Comparison of ENCODE assay signal across 21 cellular contexts in genomic region chrX:120797201-120797938, GRCh38.
A peak's percentile ranks its signal among the peaks of the same experiment; 100 is the strongest.
DNase-seq lines count a peak whose midpoint lies in the region; ATAC-seq and TF ChIP-seq lines count a peak whose summit lies in the region.
"Had no signal": no experiment of that assay in that cellular context is flagged by ENCODE, and none has a peak within 500 bp of the region (broad histone marks: within the 10 kb centered on the region; RNA-seq: fewer than 3 reads in every experiment).

No MANE protein-coding gene starts in this region.

- H3K27ac ChIP-seq in right cardiac atrium (ENCODE audit: low read length) = peak overlapping the region; percentile 30
- H3K27ac ChIP-seq in tibial nerve = no peak overlapping the region
- H3K27ac ChIP-seq in CD8-positive, alpha-beta T cell (ENCODE audit: low read depth, low read length) = no peak overlapping the region
- H3K27ac ChIP-seq: GM23248 had no signal

- 40% methylated on average over 3 of the region's 3 CpGs for WGBS in right cardiac atrium
- WGBS in tibial nerve, 2 donors = 36 to 56% methylated on average over 3 of the region's 3 CpGs

- POLR2A ChIA-PET in CD8-positive, alpha-beta T cell (lab: Charles Lee) = no interaction called here

- peaks cover 36% of the 10 kb centered on the region for H3K4me1 Mint-ChIP-seq in activated T-helper 1 cell treated with anti-CD3 and anti-CD28 coated beads, Interleukin-12 subunit alpha, Interleukin-12 subunit beta, Interleukin-2, Interleukin-4 antibody, amounts not matched to agents 30 ng/mL and 10 ng/mL and 1 ng/mL, durations not matched to agents 14 hours and 24 hours and 36 hours (ENCODE audit: low read depth)
- peaks cover 46% of the 10 kb centered on the region for H3K4me1 Mint-ChIP-seq in stimulated activated naive CD8-positive, alpha-beta T cell treated with anti-CD3 and anti-CD28 coated beads, Interleukin-15, Interleukin-2, amounts not matched to agents 100 ng/mL and 50 ng/mL, for 24 hours (ENCODE audit: low read depth)
- H3K4me1 Mint-ChIP-seq in Calu3 (ENCODE audit: low read depth, unreplicated experiment) = peaks cover 10% of the 10 kb centered on the region
- H3K4me1 Mint-ChIP-seq in CD8-positive, alpha-beta T cell (ENCODE audit: low read depth) = peaks cover 18% of the 10 kb centered on the region
- H3K4me1 Mint-ChIP-seq: central memory CD8-positive, alpha-beta T cell; endodermal cell; immature natural killer cell; neural crest cell had no signal

- DNase-seq in right cardiac atrium (no peak), Right ventricle myocardium superior (no peak), fibroblast of the aortic adventitia (ENCODE audit: low read depth) (peak; percentile 73), tibial nerve (ENCODE audit: low spot score in 2 of 2) (no peak), Calu3 (no peak)
- DNase-seq in activated T-helper 1 cell treated with anti-CD3 and anti-CD28 coated beads, Interleukin-12 subunit alpha, Interleukin-12 subunit beta, Interleukin-2, Interleukin-4 antibody, amounts not matched to agents 30 ng/mL and 10 ng/mL and 1 ng/mL, durations not matched to agents 14 hours and 24 hours and 36 hours (ENCODE audit: low spot score) = no peak
- no peak for DNase-seq in CD8-positive, alpha-beta T cell
- DNase-seq: activated CD4-positive, alpha-beta T cell treated with anti-CD3 and anti-CD28 coated beads for 48 hours; activated effector memory CD4-positive, alpha-beta T cell treated with anti-CD3 and anti-CD28 coated beads, Interleukin-2, amount 50 U/mL, for 16 hours; BE2C; DMS79; endodermal cell; GM23248; immature natural killer cell; Karpas-422; mesendoderm; NCI-H1417 treated with DMSO at 0.1 percent for 48 hours had no signal

- H3K27me3 ChIP-seq in right cardiac atrium (ENCODE audit: control insufficient read depth, insufficient read depth) (no peaks in the 10 kb centered on the region), tibial nerve (no peaks in the 10 kb centered on the region)
- H3K27me3 ChIP-seq in CD8-positive, alpha-beta T cell (ENCODE audit: insufficient read depth, low read length) = no peaks in the 10 kb centered on the region
- H3K27me3 ChIP-seq: BE2C, right atrium auricular region had no signal

- H3K9me3 Mint-ChIP-seq in activated T-helper 1 cell treated with anti-CD3 and anti-CD28 coated beads, Interleukin-12 subunit alpha, Interleukin-12 subunit beta, Interleukin-2, Interleukin-4 antibody, amounts not matched to agents 30 ng/mL and 10 ng/mL and 1 ng/mL, durations not matched to agents 14 hours and 24 hours and 36 hours = no peaks in the 10 kb centered on the region
- no peaks in the 10 kb centered on the region for H3K9me3 Mint-ChIP-seq in stimulated activated naive CD8-positive, alpha-beta T cell treated with anti-CD3 and anti-CD28 coated beads, Interleukin-15, Interleukin-2, amounts not matched to agents 100 ng/mL and 50 ng/mL, for 24 hours
- no peaks in the 10 kb centered on the region for H3K9me3 Mint-ChIP-seq in Calu3 (ENCODE audit: low read depth, unreplicated experiment)
- no peaks in the 10 kb centered on the region for H3K9me3 Mint-ChIP-seq in CD8-positive, alpha-beta T cell
- H3K9me3 Mint-ChIP-seq: central memory CD8-positive, alpha-beta T cell had no signal

- intact Hi-C loops in right cardiac atrium (cut with DNase I) (no loop called here), Right ventricle myocardium superior (cut with DNase I) (no loop called here), Calu3 (cut with micrococcal nuclease; ENCODE audit: unreplicated experiment) (loop anchor here (10.0 kb wide), 1 partner anchor 447 kb away; no protein-coding TSS in a partner anchor)
- intact Hi-C loops in activated T-helper 1 cell treated with anti-CD3 and anti-CD28 coated beads, Interleukin-12 subunit alpha, Interleukin-12 subunit beta, Interleukin-2, Interleukin-4 antibody, amounts not matched to agents 30 ng/mL and 10 ng/mL and 1 ng/mL, durations not matched to agents 14 hours and 24 hours and 36 hours (cut with micrococcal nuclease) = loop anchor here (1.0 to 10.0 kb wide), 4 partner anchors 364 to 707 kb away; no protein-coding TSS in a partner anchor
- intact Hi-C loops in CD8-positive, alpha-beta T cell (cut with DNase I, micrococcal nuclease) = no loop called here

- H3K36me3 ChIP-seq in tibial nerve = no peaks in the 10 kb centered on the region
- no peaks in the 10 kb centered on the region for H3K36me3 ChIP-seq in CD8-positive, alpha-beta T cell (ENCODE audit: insufficient read depth, low read length)
- H3K36me3 ChIP-seq: BE2C, right atrium auricular region had no signal

- H3K4me3 ChIP-seq in right cardiac atrium (ENCODE audit: low read length) = no peak overlapping the region
- H3K4me3 ChIP-seq in fibroblast of the aortic adventitia (ENCODE audit: low read depth, low read length) = no peak overlapping the region
- no peak overlapping the region for H3K4me3 ChIP-seq in tibial nerve
- H3K4me3 ChIP-seq in CD8-positive, alpha-beta T cell (ENCODE audit: low read depth, low read length) = no peak overlapping the region
- H3K4me3 ChIP-seq: GM23248, right atrium auricular region had no signal

- H3K9me3 ChIP-seq in right cardiac atrium (ENCODE audit: control insufficient read depth, low read length) = no peaks in the 10 kb centered on the region
- no peaks in the 10 kb centered on the region for H3K9me3 ChIP-seq in tibial nerve
- H3K9me3 ChIP-seq in CD8-positive, alpha-beta T cell (ENCODE audit: low read length) = no peaks in the 10 kb centered on the region
- H3K9me3 ChIP-seq: BE2C, right atrium auricular region had no signal

- TF ChIP-seq EP300 in tibial nerve (IDR thresholded peaks at IDR 0.05) = no peak

- H3K27ac Mint-ChIP-seq in activated T-helper 1 cell treated with anti-CD3 and anti-CD28 coated beads, Interleukin-12 subunit alpha, Interleukin-12 subunit beta, Interleukin-2, Interleukin-4 antibody, amounts not matched to agents 30 ng/mL and 10 ng/mL and 1 ng/mL, durations not matched to agents 14 hours and 24 hours and 36 hours = peak overlapping the region; percentile 85
- H3K27ac Mint-ChIP-seq in stimulated activated naive CD8-positive, alpha-beta T cell treated with anti-CD3 and anti-CD28 coated beads, Interleukin-15, Interleukin-2, amounts not matched to agents 100 ng/mL and 50 ng/mL, for 24 hours = peak overlapping the region; percentile 89
- no peak overlapping the region for H3K27ac Mint-ChIP-seq in Calu3 (ENCODE audit: unreplicated experiment)
- H3K27ac Mint-ChIP-seq in CD8-positive, alpha-beta T cell = no peak overlapping the region
- H3K27ac Mint-ChIP-seq: endodermal cell, immature natural killer cell had no signal

- peaks cover 1% of the 10 kb centered on the region for H3K36me3 Mint-ChIP-seq in activated T-helper 1 cell treated with anti-CD3 and anti-CD28 coated beads, Interleukin-12 subunit alpha, Interleukin-12 subunit beta, Interleukin-2, Interleukin-4 antibody, amounts not matched to agents 30 ng/mL and 10 ng/mL and 1 ng/mL, durations not matched to agents 14 hours and 24 hours and 36 hours (ENCODE audit: low read depth)
- no peaks in the 10 kb centered on the region for H3K36me3 Mint-ChIP-seq in stimulated activated naive CD8-positive, alpha-beta T cell treated with anti-CD3 and anti-CD28 coated beads, Interleukin-15, Interleukin-2, amounts not matched to agents 100 ng/mL and 50 ng/mL, for 24 hours (ENCODE audit: low read depth)
- H3K36me3 Mint-ChIP-seq in Calu3 (ENCODE audit: insufficient read depth, unreplicated experiment) = no peaks in the 10 kb centered on the region
- H3K36me3 Mint-ChIP-seq in CD8-positive, alpha-beta T cell = no peaks in the 10 kb centered on the region
- H3K36me3 Mint-ChIP-seq: immature natural killer cell had no signal

- BruUV-seq in Calu3 (replicated peaks; lab: Mats Ljungman, UMichigan) = no TSS peak

- ATAC-seq in right cardiac atrium = peak in 1 of 2 donors; percentile 85
- no peak for ATAC-seq in Right ventricle myocardium superior (ENCODE audit: poor library complexity)
- ATAC-seq in CD8-positive, alpha-beta T cell = no peak

- no peaks in the 10 kb centered on the region for H3K27me3 Mint-ChIP-seq in activated T-helper 1 cell treated with anti-CD3 and anti-CD28 coated beads, Interleukin-12 subunit alpha, Interleukin-12 subunit beta, Interleukin-2, Interleukin-4 antibody, amounts not matched to agents 30 ng/mL and 10 ng/mL and 1 ng/mL, durations not matched to agents 14 hours and 24 hours and 36 hours (ENCODE audit: insufficient read depth)
- no peaks in the 10 kb centered on the region for H3K27me3 Mint-ChIP-seq in stimulated activated naive CD8-positive, alpha-beta T cell treated with anti-CD3 and anti-CD28 coated beads, Interleukin-15, Interleukin-2, amounts not matched to agents 100 ng/mL and 50 ng/mL, for 24 hours
- no peaks in the 10 kb centered on the region for H3K27me3 Mint-ChIP-seq in Calu3 (ENCODE audit: unreplicated experiment)
- no peaks in the 10 kb centered on the region for H3K27me3 Mint-ChIP-seq in CD8-positive, alpha-beta T cell (ENCODE audit: low read depth)

- H3K4me1 ChIP-seq in right cardiac atrium (ENCODE audit: control insufficient read depth, insufficient read depth, low read length) (peaks cover 2% of the 10 kb centered on the region), tibial nerve (no peaks in the 10 kb centered on the region)
- peaks cover 11% of the 10 kb centered on the region for H3K4me1 ChIP-seq in CD8-positive, alpha-beta T cell (ENCODE audit: insufficient read depth, low read length)
- H3K4me1 ChIP-seq: BE2C, right atrium auricular region had no signal

- peak overlapping the region; percentile 23 for H3K4me3 Mint-ChIP-seq in activated T-helper 1 cell treated with anti-CD3 and anti-CD28 coated beads, Interleukin-12 subunit alpha, Interleukin-12 subunit beta, Interleukin-2, Interleukin-4 antibody, amounts not matched to agents 30 ng/mL and 10 ng/mL and 1 ng/mL, durations not matched to agents 14 hours and 24 hours and 36 hours
- no peak overlapping the region for H3K4me3 Mint-ChIP-seq in stimulated activated naive CD8-positive, alpha-beta T cell treated with anti-CD3 and anti-CD28 coated beads, Interleukin-15, Interleukin-2, amounts not matched to agents 100 ng/mL and 50 ng/mL, for 24 hours
- H3K4me3 Mint-ChIP-seq in Calu3 (ENCODE audit: low read depth, unreplicated experiment) = no peak overlapping the region
- no peak overlapping the region for H3K4me3 Mint-ChIP-seq in CD8-positive, alpha-beta T cell
- H3K4me3 Mint-ChIP-seq: central memory CD8-positive, alpha-beta T cell; endodermal cell; immature natural killer cell; neural crest cell had no signal

- CTCF ChIA-PET in Calu3 (lab: Charles Lee) = no interaction called here
- CTCF ChIA-PET in CD8-positive, alpha-beta T cell (lab: Charles Lee) = no interaction called here

- TF ChIP-seq CTCF in fibroblast of the aortic adventitia (IDR thresholded peaks at IDR 0.05; ENCODE audit: insufficient read depth, low read length) (no peak), tibial nerve (IDR thresholded peaks at IDR 0.05) (no peak), Calu3 (IDR thresholded peaks at IDR 0.05; ENCODE audit: unreplicated experiment) (no peak)
- TF ChIP-seq CTCF in CD8-positive, alpha-beta T cell (IDR thresholded peaks at IDR 0.05) = no peak

- no peak for TF ChIP-seq POLR2A in tibial nerve (IDR thresholded peaks at IDR 0.05)

Comparison
In these comparisons a context has a peak if more than half of its experiments do, and no peak if none do; other contexts are left out.
1. H3K27ac Mint-ChIP-seq: peak in activated T-helper 1 cell treated with anti-CD3 and anti-CD28 coated beads, Interleukin-12 subunit alpha, Interleukin-12 subunit beta, Interleukin-2, Interleukin-4 antibody, amounts not matched to agents 30 ng/mL and 10 ng/mL and 1 ng/mL, durations not matched to agents 14 hours and 24 hours and 36 hours (single experiment) and stimulated activated naive CD8-positive, alpha-beta T cell treated with anti-CD3 and anti-CD28 coated beads, Interleukin-15, Interleukin-2, amounts not matched to agents 100 ng/mL and 50 ng/mL, for 24 hours (single experiment); none in Calu3 (single experiment) and CD8-positive, alpha-beta T cell (single experiment).
2. intact Hi-C loops: an anchor here in activated T-helper 1 cell treated with anti-CD3 and anti-CD28 coated beads, Interleukin-12 subunit alpha, Interleukin-12 subunit beta, Interleukin-2, Interleukin-4 antibody, amounts not matched to agents 30 ng/mL and 10 ng/mL and 1 ng/mL, durations not matched to agents 14 hours and 24 hours and 36 hours (1.0 to 10.0 kb wide) and Calu3 (10.0 kb wide); none called in right cardiac atrium, Right ventricle myocardium superior and CD8-positive, alpha-beta T cell.